In the genomic region with DNA sequence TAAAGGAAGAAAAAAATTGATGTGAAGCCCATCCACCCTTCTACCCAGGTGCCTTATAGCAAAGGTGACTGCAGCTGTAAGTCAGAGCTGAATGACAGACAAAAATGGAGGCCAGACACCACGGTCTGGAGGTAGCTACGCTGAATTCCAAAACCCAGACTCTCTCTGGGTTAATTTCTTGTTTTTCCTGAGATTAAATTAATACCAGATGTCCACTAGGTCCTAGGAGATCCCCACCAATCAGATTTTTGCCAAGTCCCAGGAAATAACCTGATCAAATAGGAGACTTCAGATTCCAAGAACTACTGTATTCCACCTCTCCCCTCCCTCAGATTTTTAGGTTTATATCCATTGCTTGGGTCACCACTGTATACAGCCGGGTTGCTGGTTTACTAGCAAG, we compare ENCODE assay signal across 18 cellular contexts. TPM values are rescaled to one million over a fixed set of nuclear protein-coding genes. Genes with fewer than 3 reads are reported as not detected.
DNase-seq lines count a peak whose midpoint lies in the region; ATAC-seq, FAIRE-seq and TF ChIP-seq lines count a peak whose summit lies in the region.
"Had no signal": no experiment of that assay in that cellular context is flagged by ENCODE, and none has a peak within 500 bp of the region (broad histone marks: within the 10 kb centered on the region; RNA-seq: fewer than 3 reads in every experiment).

No MANE protein-coding gene starts in this region.

- no peak for DNase-seq in HepG2 (ENCODE audit: low spot score)
- DNase-seq in right lobe of liver: no peak
- peak; percentile 32 to 58 for DNase-seq in foreskin fibroblast
- no peak for DNase-seq in effector CD4-positive, alpha-beta T cell
- no peak for DNase-seq in dedifferentiated amniotic fluid mesenchymal stem cell (ENCODE audit: extremely low spot score)
- no peak for DNase-seq in activated T-cell treated with anti-CD3 and anti-CD28 coated beads, Interleukin-2, amount 50 U/mL, for 1 hour
- DNase-seq: DMS79, MM.1S, NCI-H1105, NCI-H1694 treated with DMSO at 0.1 percent for 48 hours, NCI-H446, NCI-H774, SHP77 treated with DMSO at 0.1 percent for 48 hours had no signal

- H4K20me1 ChIP-seq in HepG2 (ENCODE audit: insufficient read depth, low read length): no peaks in the 10 kb centered on the region

- H3K9ac ChIP-seq in HepG2 (ENCODE audit: insufficient read depth, low read depth, low read length) (no peak overlapping the region), stomach smooth muscle (ENCODE audit: low read length in 2 of 2) (no peak overlapping the region)
- H3K9ac ChIP-seq: KMS-11 had no signal

- no peak for TF ChIP-seq EP300 in HepG2 (IDR thresholded peaks at IDR 0.05; ENCODE audit: low read depth in 2 of 2, low read length in 2 of 2)
- no peak for TF ChIP-seq EP300 in HepG2 (CRISPR knock-in tag; IDR thresholded peaks at IDR 0.05; ENCODE audit: borderline replicate concordance)

- CTCF ChIA-PET in HepG2 (lab: Yijun Ruan, JAX; ENCODE audit: low intra/inter-chr PET ratio, low total read pairs): no interaction called here

- no peak overlapping the region for H2AFZ ChIP-seq in HepG2 (ENCODE audit: low read length)

- H3K4me3 ChIP-seq in HepG2 (replicated peaks in 1 of 3; ENCODE audit: insufficient read depth in 1 of 3, low read depth in 2 of 3, low read length in 3 of 3): no peak overlapping the region
- no peak overlapping the region for H3K4me3 ChIP-seq in right lobe of liver
- no peak overlapping the region for H3K4me3 ChIP-seq in foreskin fibroblast (ENCODE audit: low read depth in 1 of 2, low read length in 2 of 2)
- H3K4me3 ChIP-seq in stomach smooth muscle (ENCODE audit: low read length in 2 of 2): no peak overlapping the region

- WGBS in HepG2 (ENCODE audit: low lambda C conversion rate): 94% methylated on average over 3 of the region's 3 CpGs
- WGBS in right lobe of liver (ENCODE audit: insufficient coverage, low coverage, low lambda C conversion rate, missing lambda C conversion rate): no CpG with 5 or more reads among the region's 3 CpGs

- POLR2A ChIA-PET in HepG2 (lab: Yijun Ruan, JAX): no interaction called here

- BruUV-seq in HepG2 (replicated peaks; lab: Mats Ljungman, UMichigan): no TSS peak

- in situ Hi-C loops in HepG2 (cut with HindIII; ENCODE audit: extremely low pct_ligation_motif_present, low pct_unique_long_range_greater_than_20kb): no loop called here

- FAIRE-seq in HepG2 (lab: Jason Lieb, UNC): no peak
- FAIRE-seq: G401.6, GM12892 had no signal

- H3K27me3 ChIP-seq in HepG2 (ENCODE audit: control insufficient read depth in 1 of 2, insufficient read depth in 2 of 2, low read length in 2 of 2): no peaks in the 10 kb centered on the region
- H3K27me3 ChIP-seq in right lobe of liver: no peaks in the 10 kb centered on the region
- no peaks in the 10 kb centered on the region for H3K27me3 ChIP-seq in stomach smooth muscle (ENCODE audit: control insufficient read depth in 1 of 2, insufficient read depth in 2 of 2, low read length in 2 of 2)

- H3K4me1 ChIP-seq in HepG2 (ENCODE audit: insufficient read depth, low read length) (peaks cover 57% of the 10 kb centered on the region), right lobe of liver (peaks cover 0 to 22% (median 10%) of the 10 kb centered on the region in 4 donors), stomach smooth muscle (ENCODE audit: control insufficient read depth, insufficient read depth, low read length) (peaks cover 12% of the 10 kb centered on the region)

- no peak for TF ChIP-seq CTCF in HepG2 (CRISPR knock-in tag; IDR thresholded peaks at IDR 0.05)
- no peak for TF ChIP-seq CTCF in right lobe of liver (IDR thresholded peaks at IDR 0.05)
- TF ChIP-seq CTCF in VCaP (conservative IDR thresholded peaks at IDR 0.05): no peak
- no peak for TF ChIP-seq CTCF in foreskin fibroblast (IDR thresholded peaks at IDR 0.05; ENCODE audit: low read depth, low read length)

- H3K27ac ChIP-seq in HepG2 (ENCODE audit: extremely low read length, insufficient read depth, low read length): peak overlapping the region; percentile 19
- H3K27ac ChIP-seq in right lobe of liver: no peak overlapping the region
- peak overlapping the region; percentile 74 for H3K27ac ChIP-seq in VCaP
- H3K27ac ChIP-seq in stomach smooth muscle (ENCODE audit: low read length): peak overlapping the region; percentile 19
- H3K27ac ChIP-seq: KMS-11 had no signal

- TF ChIP-seq RAD21 in HepG2 (CRISPR knock-in tag; IDR thresholded peaks at IDR 0.05): no peak

- H3K36me3 ChIP-seq in HepG2 (replicated peaks in 1 of 2; ENCODE audit: control insufficient read depth in 1 of 2, insufficient read depth in 2 of 2, low read length in 2 of 2): peaks cover 10 to 13% of the 10 kb centered on the region in 2 experiments; a peak in 3 of 5 replicates
- peaks cover 0 to 8% (median 0%) of the 10 kb centered on the region in 4 donors for H3K36me3 ChIP-seq in right lobe of liver
- H3K36me3 ChIP-seq in stomach smooth muscle (ENCODE audit: control insufficient read depth in 2 of 2, insufficient read depth in 2 of 2, low read length in 2 of 2): peaks cover 35 to 40% of the 10 kb centered on the region in 2 donors

- intact Hi-C loops in HepG2 (cut with micrococcal nuclease; ENCODE audit: unreplicated experiment) (no loop called here), right lobe of liver (cut with DNase I) (no loop called here)

- ATAC-seq in HepG2 (no peak), right lobe of liver (no peak)

- TF ChIP-seq POLR2A in HepG2 (IDR thresholded peaks at IDR 0.05; ENCODE audit: insufficient read depth in 1 of 2, low read depth in 2 of 2, low read length in 2 of 2): no peak
- no peak for TF ChIP-seq POLR2A in right lobe of liver (IDR thresholded peaks at IDR 0.05)

- H3K9me3 ChIP-seq in HepG2 (ENCODE audit: low read length) (no peaks in the 10 kb centered on the region), right lobe of liver (no peaks in the 10 kb centered on the region), stomach smooth muscle (ENCODE audit: control insufficient read depth in 2 of 2, low read length in 2 of 2) (no peaks in the 10 kb centered on the region)

- no peaks in the 10 kb centered on the region for H3K79me2 ChIP-seq in HepG2 (ENCODE audit: insufficient read depth, low read length)

- H3K4me2 ChIP-seq in HepG2 (ENCODE audit: low read depth, low read length): peak overlapping the region; percentile 9; the same call in 1 of the 2 replicates
- H3K4me2 ChIP-seq: KMS-11 had no signal

TF ChIP-seq in HepG2, 621 proteins besides CTCF, POLR2A, EP300 and RAD21:
- no peak for TF ChIP-seq XRCC5 (optimal IDR thresholded peaks at IDR 0.05; ENCODE audit: low read length)
- no peak for TF ChIP-seq PAX8 (CRISPR knock-in tag; IDR thresholded peaks at IDR 0.05; ENCODE audit: borderline replicate concordance)
- TF ChIP-seq ZFP36L2 (CRISPR knock-in tag; IDR thresholded peaks at IDR 0.05): no peak
- no peak for TF ChIP-seq BCL6 (CRISPR knock-in tag; IDR thresholded peaks at IDR 0.05)

RNA-seq across cellular contexts. Expression of gene ABCC5, which starts 33.3 kb away (rescaled TPM):
- 7.8 and 12.7 TPM in 2 replicates for total RNA-seq in HepG2 (2016; rRNA removed; fragmentation: Illumina TruSeq; extraction: Trizol)
- total RNA-seq in HepG2 (2016; cell fraction: cytosol; rRNA removed; fragmentation: Illumina TruSeq; extraction: Trizol; ENCODE audit: low read depth): 3.7 and 3.9 TPM in 2 replicates
- total RNA-seq in HepG2 (2016; cell fraction: insoluble cytoplasmic fraction; rRNA removed; fragmentation: Illumina TruSeq; extraction: Trizol): 7.1 and 13.0 TPM in 2 replicates
- total RNA-seq in HepG2 (2016; cell fraction: membrane; rRNA removed; fragmentation: Illumina TruSeq; extraction: Trizol): 6.1 and 6.4 TPM in 2 replicates
- 22.3 and 24.4 TPM in 2 replicates for total RNA-seq in HepG2 (2016; cell fraction: nucleus; rRNA removed; fragmentation: Illumina TruSeq; extraction: Trizol)
- polyA plus RNA-seq in HepG2 (2011; rRNA removed): 12.5 and 14.1 TPM in 2 replicates
- polyA plus RNA-seq in HepG2 (2011; cell fraction: cytosol; rRNA removed): 5.2 and 6.5 TPM in 2 replicates
- polyA plus RNA-seq in HepG2 (2011; cell fraction: nucleus; rRNA removed): 37.7 and 46.7 TPM in 2 replicates
- polyA plus RNA-seq in HepG2 (2012): 9.2 and 10.3 TPM in 2 replicates
- polyA plus RNA-seq in HepG2 (2016; cell fraction: cytosol; fragmentation: Illumina TruSeq; extraction: Trizol; ENCODE audit: low read depth): 2.0 and 2.8 TPM in 2 replicates
- polyA plus RNA-seq in HepG2 (2016; cell fraction: insoluble cytoplasmic fraction; fragmentation: Illumina TruSeq; extraction: Trizol; ENCODE audit: low read depth): 5.0 and 5.7 TPM in 2 replicates
- 2.0 and 2.9 TPM in 2 replicates for polyA plus RNA-seq in HepG2 (2016; cell fraction: membrane; fragmentation: Illumina TruSeq; extraction: Trizol; ENCODE audit: low read depth)
- 29.7 TPM in 2 replicates for polyA plus RNA-seq in HepG2 (2016; cell fraction: nucleus; fragmentation: Illumina TruSeq; extraction: Trizol; ENCODE audit: insufficient read depth, low read depth)
- polyA minus RNA-seq in HepG2 (2011; rRNA and poly(A)+ RNA removed; ENCODE audit: low replicate concordance): 15.6 and 37.4 TPM in 2 replicates
- 5.2 and 7.6 TPM in 2 replicates for polyA minus RNA-seq in HepG2 (2011; cell fraction: cytosol; rRNA and poly(A)+ RNA removed)
- 30.0 and 32.6 TPM in 2 replicates for polyA minus RNA-seq in HepG2 (2011; cell fraction: nucleus; rRNA and poly(A)+ RNA removed)
- 1 to 10 TPM; 5.5 to 9.4 (median 7.6) TPM for total RNA-seq in right lobe of liver

RNA-seq across cellular contexts. Expression of gene HTR3D, which starts 47.2 kb away (rescaled TPM):
- total RNA-seq in HepG2 (2016; rRNA removed; fragmentation: Illumina TruSeq; extraction: Trizol): not detected in 2 replicates
- total RNA-seq in HepG2 (2016; cell fraction: cytosol; rRNA removed; fragmentation: Illumina TruSeq; extraction: Trizol; ENCODE audit: low read depth): not detected in 2 replicates
- not detected in 2 replicates for total RNA-seq in HepG2 (2016; cell fraction: insoluble cytoplasmic fraction; rRNA removed; fragmentation: Illumina TruSeq; extraction: Trizol)
- not detected in 2 replicates for total RNA-seq in HepG2 (2016; cell fraction: membrane; rRNA removed; fragmentation: Illumina TruSeq; extraction: Trizol)
- not detected in 2 replicates for total RNA-seq in HepG2 (2016; cell fraction: nucleus; rRNA removed; fragmentation: Illumina TruSeq; extraction: Trizol)
- not detected in 2 replicates for polyA plus RNA-seq in HepG2 (2011; rRNA removed)
- polyA plus RNA-seq in HepG2 (2011; cell fraction: cytosol; rRNA removed): not detected in 2 replicates
- polyA plus RNA-seq in HepG2 (2011; cell fraction: nucleus; rRNA removed): not detected in 2 replicates
- polyA plus RNA-seq in HepG2 (2012): not detected in 2 replicates
- not detected in 2 replicates for polyA plus RNA-seq in HepG2 (2016; cell fraction: cytosol; fragmentation: Illumina TruSeq; extraction: Trizol; ENCODE audit: low read depth)
- polyA plus RNA-seq in HepG2 (2016; cell fraction: insoluble cytoplasmic fraction; fragmentation: Illumina TruSeq; extraction: Trizol; ENCODE audit: low read depth): not detected in 2 replicates
- not detected in 2 replicates for polyA plus RNA-seq in HepG2 (2016; cell fraction: membrane; fragmentation: Illumina TruSeq; extraction: Trizol; ENCODE audit: low read depth)
- polyA plus RNA-seq in HepG2 (2016; cell fraction: nucleus; fragmentation: Illumina TruSeq; extraction: Trizol; ENCODE audit: insufficient read depth, low read depth): not detected in 2 replicates
- polyA minus RNA-seq in HepG2 (2011; rRNA and poly(A)+ RNA removed; ENCODE audit: low replicate concordance): not detected in 2 replicates
- polyA minus RNA-seq in HepG2 (2011; cell fraction: cytosol; rRNA and poly(A)+ RNA removed): not detected in 2 replicates
- not detected in 2 replicates for polyA minus RNA-seq in HepG2 (2011; cell fraction: nucleus; rRNA and poly(A)+ RNA removed)
- not detected for total RNA-seq in right lobe of liver

Comparison
In these comparisons a context has a peak if more than half of its experiments do, and no peak if none do; other contexts are left out.
1. H3K27ac ChIP-seq: peak in HepG2 (single experiment), VCaP (single experiment) and stomach smooth muscle (single experiment); none in right lobe of liver (0 of 3).
2. DNase-seq: peak in foreskin fibroblast (2 of 2); none in HepG2 (single experiment), right lobe of liver (0 of 3), effector CD4-positive, alpha-beta T cell (single experiment), dedifferentiated amniotic fluid mesenchymal stem cell (single experiment) and activated T-cell treated with anti-CD3 and anti-CD28 coated beads, Interleukin-2, amount 50 U/mL, for 1 hour (single experiment).